16 cellular contexts compared by ENCODE assay signal in the genomic region with DNA sequence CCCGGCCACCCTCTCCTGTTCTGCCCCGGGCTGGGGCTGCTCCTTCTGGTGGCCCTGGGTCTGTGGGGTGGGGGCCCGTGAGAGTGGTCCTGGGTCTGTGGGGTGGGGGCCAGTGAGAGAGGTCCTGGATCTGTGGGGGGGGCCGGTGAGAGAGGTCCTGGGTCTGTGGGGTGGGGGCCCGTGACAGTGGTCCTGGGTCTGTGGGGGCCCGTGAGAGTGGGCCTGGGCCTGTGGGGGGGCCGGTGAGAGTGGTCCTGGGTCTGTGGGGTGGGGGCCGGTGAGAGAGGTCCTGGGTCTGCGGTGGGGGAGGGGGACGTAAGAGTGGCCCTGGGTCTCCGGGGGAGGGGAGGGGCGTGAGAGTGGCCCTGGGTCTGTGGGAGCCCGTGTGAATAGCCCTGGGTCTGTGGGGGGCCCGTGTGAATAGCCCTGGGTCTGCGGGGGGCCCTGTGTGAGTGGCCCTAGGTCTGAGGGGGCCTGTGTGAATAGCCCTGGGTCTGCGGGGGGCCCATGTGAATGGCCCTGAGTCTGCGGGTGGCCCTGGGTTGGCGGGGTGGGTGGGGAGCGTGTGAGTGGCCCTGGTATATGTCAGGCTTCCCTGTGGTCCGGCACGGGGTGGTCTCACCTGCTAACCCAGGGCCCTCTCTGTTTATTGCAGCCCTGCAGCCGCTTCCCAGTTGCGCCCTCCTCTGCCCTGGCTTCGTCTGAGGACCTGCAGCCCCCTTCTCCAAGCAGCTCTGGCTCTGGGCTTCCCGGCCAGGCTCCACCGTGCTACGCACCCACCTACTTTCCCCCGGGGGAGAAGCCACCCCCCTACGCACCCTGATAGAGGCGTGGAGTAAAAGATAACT. TPM values are rescaled to one million over a fixed set of nuclear protein-coding genes. Genes with fewer than 3 reads are reported as not detected.
DNase-seq lines count a peak whose midpoint lies in the region; ATAC-seq lines count a peak whose summit lies in the region.
"Had no signal": no experiment of that assay in that cellular context is flagged by ENCODE, and none has a peak within 500 bp of the region (broad histone marks: within the 10 kb centered on the region; RNA-seq: fewer than 3 reads in every experiment).

No MANE protein-coding gene starts in this region.

- no peaks in the 10 kb centered on the region for H3K36me3 ChIP-seq in H7 (replicated peaks; ENCODE audit: control insufficient read depth, insufficient read depth, low read length)
- H3K36me3 ChIP-seq in neuronal stem cell (replicated peaks in 1 of 2; ENCODE audit: control insufficient read depth in 2 of 2, insufficient read depth in 2 of 2, low read length in 2 of 2), result no peaks in the 10 kb centered on the region
- H3K36me3 ChIP-seq: BE2C had no signal

- H2BK120ac ChIP-seq in neuronal stem cell (ENCODE audit: low read depth, low read length), result no peak overlapping the region

- H3K4ac ChIP-seq in neuronal stem cell (ENCODE audit: low read length), result no peak overlapping the region

- no peak overlapping the region for H2AFZ ChIP-seq in neuronal stem cell (ENCODE audit: low read length)

- peaks cover 27% of the 10 kb centered on the region for H3K4me1 Mint-ChIP-seq in stimulated activated naive CD8-positive, alpha-beta T cell treated with anti-CD3 and anti-CD28 coated beads, Interleukin-15, amount 100 ng/mL, for 72 hours
- H3K4me1 Mint-ChIP-seq: H9 had no signal

- no CpG with 5 or more reads among the region's 30 CpGs for WGBS in neuronal stem cell (ENCODE audit: extremely low coverage in 2 of 2, insufficient read length in 2 of 2, insufficient replicate concordance in 1 of 2), 2 donors

- H3K23ac ChIP-seq in neuronal stem cell (ENCODE audit: low read depth, low read length, poor library complexity), result no peak overlapping the region

- H4K8ac ChIP-seq in neuronal stem cell (ENCODE audit: low read depth, low read length), result no peak overlapping the region

- H3K27ac Mint-ChIP-seq in stimulated activated naive CD8-positive, alpha-beta T cell treated with anti-CD3 and anti-CD28 coated beads, Interleukin-15, amount 100 ng/mL, for 72 hours, result no peak overlapping the region
- H3K27ac Mint-ChIP-seq: CD14-positive monocyte; CD4-positive, alpha-beta memory T cell had no signal

- H3K4me3 ChIP-seq in H7 (ENCODE audit: insufficient read depth, low read depth, low read length) (no peak overlapping the region), neuronal stem cell (ENCODE audit: low read length in 2 of 2) (no peak overlapping the region)

- H3K27me3 Mint-ChIP-seq in stimulated activated naive CD8-positive, alpha-beta T cell treated with anti-CD3 and anti-CD28 coated beads, Interleukin-15, amount 100 ng/mL, for 72 hours, result peaks cover 7% of the 10 kb centered on the region
- H3K27me3 Mint-ChIP-seq: CD4-positive, alpha-beta memory T cell had no signal

- peak overlapping the region; percentile 8 for H3K14ac ChIP-seq in neuronal stem cell (ENCODE audit: low read length)

- H2BK5ac ChIP-seq in neuronal stem cell (ENCODE audit: low read length), result no peak overlapping the region

- H2BK15ac ChIP-seq in neuronal stem cell (ENCODE audit: low read length), result no peak overlapping the region

- no peak overlapping the region for H3K27ac ChIP-seq in neuronal stem cell (replicated peaks; ENCODE audit: low read length)
- H3K27ac ChIP-seq: HL-60 had no signal

- H3K4me1 ChIP-seq in neuronal stem cell (ENCODE audit: control insufficient read depth in 2 of 2, insufficient read depth in 1 of 2, low read depth in 1 of 2, low read length in 2 of 2), result no peaks in the 10 kb centered on the region
- H3K4me1 ChIP-seq: BE2C had no signal

- DNase-seq in stimulated activated naive CD8-positive, alpha-beta T cell treated with anti-CD3 and anti-CD28 coated beads, Interleukin-15, amount 100 ng/mL, for 72 hours, result no peak
- DNase-seq in stimulated activated naive CD8-positive, alpha-beta T cell treated with anti-CD3 and anti-CD28 coated beads, Interleukin-15, Interleukin-2, amounts not matched to agents 100 U/mL and 50 U/mL, for 24 hours, result no peak
- peak; percentile 78 for DNase-seq in H7
- DNase-seq in neuronal stem cell (ENCODE audit: low spot score), result no peak
- no peak for DNase-seq in epidermal melanocyte (ENCODE audit: insufficient read length, low spot score)
- DNase-seq: ACHN; BE2C; CD4-positive, alpha-beta memory T cell; DMS153; DMS79; GDM1; GOT3; H9 had no signal

- H3K9ac ChIP-seq in neuronal stem cell (ENCODE audit: low read depth, low read length, poor library complexity), result no peak overlapping the region

- H3K9me3 Mint-ChIP-seq in stimulated activated naive CD8-positive, alpha-beta T cell treated with anti-CD3 and anti-CD28 coated beads, Interleukin-15, amount 100 ng/mL, for 72 hours, result peaks cover 4 to 22% of the 10 kb centered on the region in 2 donors

- H2AK5ac ChIP-seq in neuronal stem cell (ENCODE audit: low read depth, low read length), result peak overlapping the region; percentile 63

- no peak overlapping the region for H4K91ac ChIP-seq in neuronal stem cell (ENCODE audit: low read depth, low read length, poor library complexity)

- peaks cover 3% of the 10 kb centered on the region for H3K79me1 ChIP-seq in neuronal stem cell (ENCODE audit: low read depth, low read length)

- H3K18ac ChIP-seq in neuronal stem cell (ENCODE audit: low read length), result peak overlapping the region; percentile 64

- no peak overlapping the region for H3K4me3 Mint-ChIP-seq in stimulated activated naive CD8-positive, alpha-beta T cell treated with anti-CD3 and anti-CD28 coated beads, Interleukin-15, amount 100 ng/mL, for 72 hours
- H3K4me3 Mint-ChIP-seq: CD14-positive monocyte; CD4-positive, alpha-beta memory T cell; H9 had no signal

- H3K9me3 ChIP-seq in neuronal stem cell (replicated peaks in 1 of 2; ENCODE audit: control insufficient read depth in 2 of 2, insufficient read depth in 1 of 2, low read depth in 1 of 2, low read length in 2 of 2), result peaks cover 13 to 14% of the 10 kb centered on the region in 2 donors

- ATAC-seq in stimulated activated naive CD8-positive, alpha-beta T cell treated with anti-CD3 and anti-CD28 coated beads, Interleukin-15, amount 100 ng/mL, for 72 hours, result peak; percentile 26
- no peak for ATAC-seq in stimulated activated naive CD8-positive, alpha-beta T cell treated with anti-CD3 and anti-CD28 coated beads, Interleukin-15, Interleukin-2, amounts not matched to agents 100 U/mL and 50 U/mL, for 24 hours
- ATAC-seq in HG03520 (IDR thresholded peaks at IDR 0.05; ENCODE audit: unreplicated experiment), result no peak

- no peak overlapping the region for H3K4me2 ChIP-seq in neuronal stem cell (ENCODE audit: insufficient read depth, low read length, poor library complexity, severe bottlenecking)

- H2BK12ac ChIP-seq in neuronal stem cell (ENCODE audit: low read length), result no peak overlapping the region

- H3K27me3 ChIP-seq in H7 (ENCODE audit: control insufficient read depth, insufficient read depth, low read length) (no peaks in the 10 kb centered on the region), neuronal stem cell (ENCODE audit: control insufficient read depth in 3 of 3, insufficient read depth in 3 of 3, low read depth in 1 of 3, low read length in 3 of 3) (no peaks in the 10 kb centered on the region)
- H3K27me3 ChIP-seq: BE2C had no signal

RNA-seq across cellular contexts. Expression of a gene that starts 52.3 kb away (rescaled TPM):
- 0.70 and 2.7 TPM in 2 replicates for total RNA-seq in H7 (2014; rRNA removed; shearing (Covaris generic))
- polyA plus RNA-seq in neuronal stem cell (2013, experiment 1 of 2), result 2.5 TPM
- polyA plus RNA-seq in neuronal stem cell (2013, experiment 2 of 2), result 2.2 TPM

RNA-seq across cellular contexts. Expression of a gene that starts 52.6 kb away (rescaled TPM):
- total RNA-seq in H7 (2014; rRNA removed; shearing (Covaris generic)), result 9.1 and 15.1 TPM in 2 replicates
- polyA plus RNA-seq in neuronal stem cell (2013, experiment 1 of 2), result 34.2 TPM
- polyA plus RNA-seq in neuronal stem cell (2013, experiment 2 of 2), result 33.8 TPM
